6 cellular contexts compared by ENCODE assay signal in the genomic region with DNA sequence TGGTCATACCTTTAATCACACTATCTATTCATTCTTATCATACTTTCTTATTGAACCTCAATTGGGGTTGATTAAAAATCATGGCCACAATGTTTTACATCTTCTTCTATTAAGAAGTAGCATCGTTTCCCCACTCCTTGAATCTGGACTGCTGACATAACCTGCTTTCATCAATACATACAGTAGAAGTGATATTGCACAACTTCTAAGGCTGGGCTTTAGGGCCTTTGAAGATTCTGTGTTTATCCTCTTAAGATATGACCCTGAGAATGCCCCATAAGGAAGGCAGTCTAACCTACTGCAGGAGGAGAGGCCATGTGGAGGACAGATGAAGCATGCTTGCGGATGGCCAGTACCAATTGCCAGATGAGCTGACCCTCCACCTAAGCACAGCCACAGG.
"Had no signal": no experiment of that assay in that cellular context is flagged by ENCODE, and none has a peak within 500 bp of the region (broad histone marks: within the 10 kb centered on the region; RNA-seq: fewer than 3 reads in every experiment).

No MANE protein-coding gene starts in this region.

- DNase-seq: KBM-7, KG1 had no signal

- H3K36me3 Mint-ChIP-seq: IgD-negative memory B cell had no signal

- H3K4me3 ChIP-seq: K562 had no signal

- ATAC-seq: K562 had no signal

- H3K4me2 ChIP-seq: KMS-11 had no signal

- H3K4me1 Mint-ChIP-seq: IgD-negative memory B cell had no signal

- FAIRE-seq: K562 had no signal

- H3K27ac ChIP-seq: HL-60, KMS-11 had no signal

- H3K27me3 Mint-ChIP-seq: IgD-negative memory B cell had no signal

- H3K9ac ChIP-seq: KMS-11 had no signal

- H3K27ac Mint-ChIP-seq: IgD-negative memory B cell had no signal

- H3K4me3 Mint-ChIP-seq: IgD-negative memory B cell had no signal
